ENCODE assay signal across 21 cellular contexts in the genomic region with DNA sequence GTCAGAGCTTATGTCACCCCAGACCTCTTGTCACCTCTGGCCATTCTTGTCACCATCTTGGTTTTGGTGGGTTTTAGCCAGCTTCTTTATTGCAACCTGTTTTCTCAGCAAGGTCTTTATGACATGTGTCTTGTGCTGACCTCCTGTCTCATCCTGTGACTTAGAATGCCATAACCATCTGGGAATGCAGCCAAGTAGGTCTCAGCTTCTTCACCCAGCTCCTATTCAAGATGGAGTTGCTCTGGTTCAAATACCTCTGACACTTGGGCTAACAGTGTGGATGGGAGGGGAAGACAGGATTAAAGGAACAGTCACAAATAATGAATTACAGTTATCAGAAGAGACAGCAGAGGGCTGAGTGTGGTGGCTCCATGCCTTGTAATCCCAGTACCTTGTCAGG.
"Had no signal": no experiment of that assay in that cellular context is flagged by ENCODE, and none has a peak within 500 bp of the region (broad histone marks: within the 10 kb centered on the region; RNA-seq: fewer than 3 reads in every experiment).

No MANE protein-coding gene starts in this region.

- DNase-seq: effector memory CD8-positive, alpha-beta T cell; esophagus squamous epithelium; foreskin melanocyte; head of caudate nucleus; kidney; left colon; left ventricle myocardium superior; naive thymus-derived CD4-positive, alpha-beta T cell; posterior cingulate gyrus; sigmoid colon; small intestine; stimulated activated CD4-positive, alpha-beta T cell treated with anti-CD3 and anti-CD28 coated beads, Interleukin-12 subunit alpha, Interleukin-12 subunit beta, amount 100 ng/mL, for 4 hours; stimulated activated naive CD4-positive, alpha-beta T cell; stomach; substantia nigra; trophoblast cell had no signal

- H3K36me3 ChIP-seq: esophagus squamous epithelium, neutrophil, right atrium auricular region, sigmoid colon, stomach, thoracic aorta had no signal

- H3K4me1 ChIP-seq: right atrium auricular region, sigmoid colon had no signal

- H3K27ac ChIP-seq: esophagus squamous epithelium, hepatocyte, neutrophil, right atrium auricular region, sigmoid colon, stomach, thoracic aorta had no signal

- H3K27me3 ChIP-seq: hepatocyte, right atrium auricular region had no signal

- H3K4me3 Mint-ChIP-seq: dendritic cell treated with granulocyte-macrophage colony-stimulating factor and Interleukin-4, amounts not matched to agents 40 ng/mL and 50 ng/mL, for 4 days; effector memory CD8-positive, alpha-beta T cell; naive thymus-derived CD4-positive, alpha-beta T cell had no signal

- H3K4me2 ChIP-seq: hepatocyte had no signal

- H3K9me3 Mint-ChIP-seq: dendritic cell treated with granulocyte-macrophage colony-stimulating factor and Interleukin-4, amounts not matched to agents 40 ng/mL and 50 ng/mL, for 4 days; effector memory CD8-positive, alpha-beta T cell; naive thymus-derived CD4-positive, alpha-beta T cell had no signal

- H3K4me3 ChIP-seq: esophagus squamous epithelium, hepatocyte, right atrium auricular region, sigmoid colon, stomach, thoracic aorta had no signal

- H3K9me3 ChIP-seq: esophagus squamous epithelium, neutrophil, right atrium auricular region, sigmoid colon, stomach, thoracic aorta had no signal

- ATAC-seq: effector memory CD8-positive, alpha-beta T cell; left colon; left ventricle myocardium superior; naive thymus-derived CD4-positive, alpha-beta T cell had no signal

- H3K27ac Mint-ChIP-seq: dendritic cell treated with granulocyte-macrophage colony-stimulating factor and Interleukin-4, amounts not matched to agents 40 ng/mL and 50 ng/mL, for 4 days; effector memory CD8-positive, alpha-beta T cell had no signal

- H2AFZ ChIP-seq: hepatocyte had no signal
